Comparison of ENCODE assay signal across 1 cellular context in the genomic region with DNA sequence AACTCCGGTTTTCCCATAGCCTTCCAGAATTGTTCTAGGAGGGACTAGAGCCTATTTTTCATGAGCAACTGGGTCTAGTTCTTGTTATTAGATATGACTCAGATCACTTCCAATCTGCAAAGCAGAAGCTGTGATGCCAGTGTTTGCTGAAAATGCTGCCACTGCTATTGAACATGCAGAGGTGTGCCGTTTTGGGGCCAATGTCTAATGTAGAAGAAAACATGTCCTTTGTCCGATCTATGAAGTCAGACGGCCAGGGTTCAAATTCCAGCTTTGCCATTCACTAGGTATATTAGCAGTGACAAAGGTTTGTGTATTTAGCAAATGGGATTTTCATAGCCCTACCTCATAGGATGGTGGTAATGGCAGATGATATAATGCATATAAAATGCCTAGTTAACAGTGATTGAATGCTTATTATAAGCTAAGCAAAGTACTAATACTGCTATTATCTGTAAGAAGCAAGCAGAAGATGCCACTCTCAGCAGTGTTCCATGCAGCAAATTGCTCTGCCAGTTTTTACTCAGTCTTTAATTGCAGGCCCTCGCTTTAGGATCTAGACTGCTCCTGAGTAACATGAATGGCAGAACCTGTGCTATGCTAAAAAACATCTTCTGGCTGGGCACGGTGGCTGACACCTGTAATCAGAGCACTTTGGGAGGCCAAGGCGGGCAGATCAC.
TF ChIP-seq lines count a peak whose summit lies in the region.

No MANE protein-coding gene starts in this region.

TF ChIP-seq in HepG2, 621 proteins besides CTCF, POLR2A, EP300 and RAD21 (continued from another document and continues in another):
- TF ChIP-seq ZNF556 (CRISPR knock-in tag; IDR thresholded peaks at IDR 0.05; ENCODE audit: borderline replicate concordance) (no peak), TOPORS (CRISPR knock-in tag; IDR thresholded peaks at IDR 0.05) (no peak), HOXA5 (CRISPR knock-in tag; IDR thresholded peaks at IDR 0.05) (no peak), ZBTB21 (CRISPR knock-in tag; IDR thresholded peaks at IDR 0.05) (peak; percentile 79), ZSCAN30 (CRISPR knock-in tag; IDR thresholded peaks at IDR 0.05) (no peak), CREB1 (IDR thresholded peaks at IDR 0.05) (no peak), CREB1 (CRISPR knock-in tag; IDR thresholded peaks at IDR 0.05) (0 out of 2 replicates have a peak, but pooled peaks have one; percentile 33), RBM22 (optimal IDR thresholded peaks at IDR 0.05; ENCODE audit: low read length) (no peak), ZNF12 (CRISPR knock-in tag; IDR thresholded peaks at IDR 0.05) (0 out of 2 replicates have a peak, but pooled peaks have one; percentile 56), MATR3 (CRISPR knock-in tag; IDR thresholded peaks at IDR 0.05) (no peak), THAP11 (CRISPR knock-in tag; IDR thresholded peaks at IDR 0.05) (peak; percentile 45; the same call in 1 of the 2 replicates), THAP7 (CRISPR knock-in tag; IDR thresholded peaks at IDR 0.05) (no peak), ZNF574 (CRISPR knock-in tag; IDR thresholded peaks at IDR 0.05) (peak; percentile 75), HOXA9 (CRISPR knock-in tag; IDR thresholded peaks at IDR 0.05; ENCODE audit: borderline replicate concordance) (no peak), KAT8 (CRISPR knock-in tag; IDR thresholded peaks at IDR 0.05) (peak; percentile 38; the same call in 1 of the 2 replicates), ZC3H13 (CRISPR knock-in tag; IDR thresholded peaks at IDR 0.05) (no peak), REPIN1 (CRISPR knock-in tag; IDR thresholded peaks at IDR 0.05; ENCODE audit: borderline replicate concordance, low read depth) (peak; percentile 80), TRIM22 (IDR thresholded peaks at IDR 0.05) (no peak), CBX5 (CRISPR knock-in tag; IDR thresholded peaks at IDR 0.05; ENCODE audit: borderline replicate concordance) (no peak; the same call in 1 of the 2 replicates), ATF7 (IDR thresholded peaks at IDR 0.05) (peak; percentile 75), ATF7 (CRISPR knock-in tag; IDR thresholded peaks at IDR 0.05) (peak; percentile 84; the same call in 1 of the 2 replicates), FOXO4 (CRISPR knock-in tag; conservative IDR thresholded peaks at IDR 0.05) (no peak), THYN1 (CRISPR knock-in tag; IDR thresholded peaks at IDR 0.05; ENCODE audit: borderline replicate concordance, low read depth) (no peak), HNRNPH1 (optimal IDR thresholded peaks at IDR 0.05; ENCODE audit: low read depth, low read length) (no peak), ATF7-NPFF (CRISPR knock-in tag; IDR thresholded peaks at IDR 0.05; ENCODE audit: low read depth) (no peak), ZNF121 (CRISPR knock-in tag; IDR thresholded peaks at IDR 0.05) (no peak), ZNF761 (CRISPR knock-in tag; conservative IDR thresholded peaks at IDR 0.05) (no peak), ZSCAN21 (CRISPR knock-in tag; IDR thresholded peaks at IDR 0.05; ENCODE audit: borderline replicate concordance) (0 out of 2 replicates have a peak, but pooled peaks have one; percentile 55), ZBTB10 (CRISPR knock-in tag; IDR thresholded peaks at IDR 0.05; ENCODE audit: borderline replicate concordance) (no peak), ATRX (CRISPR knock-in tag; IDR thresholded peaks at IDR 0.05; ENCODE audit: borderline replicate concordance) (no peak), CREBL2 (CRISPR knock-in tag; IDR thresholded peaks at IDR 0.05; ENCODE audit: borderline replicate concordance) (no peak), ARHGAP35 (CRISPR knock-in tag; IDR thresholded peaks at IDR 0.05; ENCODE audit: borderline replicate concordance) (no peak)
- TF ChIP-seq, protein P1, sequence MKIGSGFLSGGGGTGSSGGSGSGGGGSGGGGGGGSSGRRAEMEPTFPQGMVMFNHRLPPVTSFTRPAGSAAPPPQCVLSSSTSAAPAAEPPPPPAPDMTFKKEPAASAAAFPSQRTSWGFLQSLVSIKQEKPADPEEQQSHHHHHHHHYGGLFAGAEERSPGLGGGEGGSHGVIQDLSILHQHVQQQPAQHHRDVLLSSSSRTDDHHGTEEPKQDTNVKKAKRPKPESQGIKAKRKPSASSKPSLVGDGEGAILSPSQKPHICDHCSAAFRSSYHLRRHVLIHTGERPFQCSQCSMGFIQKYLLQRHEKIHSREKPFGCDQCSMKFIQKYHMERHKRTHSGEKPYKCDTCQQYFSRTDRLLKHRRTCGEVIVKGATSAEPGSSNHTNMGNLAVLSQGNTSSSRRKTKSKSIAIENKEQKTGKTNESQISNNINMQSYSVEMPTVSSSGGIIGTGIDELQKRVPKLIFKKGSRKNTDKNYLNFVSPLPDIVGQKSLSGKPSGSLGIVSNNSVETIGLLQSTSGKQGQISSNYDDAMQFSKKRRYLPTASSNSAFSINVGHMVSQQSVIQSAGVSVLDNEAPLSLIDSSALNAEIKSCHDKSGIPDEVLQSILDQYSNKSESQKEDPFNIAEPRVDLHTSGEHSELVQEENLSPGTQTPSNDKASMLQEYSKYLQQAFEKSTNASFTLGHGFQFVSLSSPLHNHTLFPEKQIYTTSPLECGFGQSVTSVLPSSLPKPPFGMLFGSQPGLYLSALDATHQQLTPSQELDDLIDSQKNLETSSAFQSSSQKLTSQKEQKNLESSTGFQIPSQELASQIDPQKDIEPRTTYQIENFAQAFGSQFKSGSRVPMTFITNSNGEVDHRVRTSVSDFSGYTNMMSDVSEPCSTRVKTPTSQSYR (CRISPR knock-in tag; IDR thresholded peaks at IDR 0.05; ENCODE audit: borderline replicate concordance): no peak; the same call in 1 of the 2 replicates
- TF ChIP-seq, protein P2, sequence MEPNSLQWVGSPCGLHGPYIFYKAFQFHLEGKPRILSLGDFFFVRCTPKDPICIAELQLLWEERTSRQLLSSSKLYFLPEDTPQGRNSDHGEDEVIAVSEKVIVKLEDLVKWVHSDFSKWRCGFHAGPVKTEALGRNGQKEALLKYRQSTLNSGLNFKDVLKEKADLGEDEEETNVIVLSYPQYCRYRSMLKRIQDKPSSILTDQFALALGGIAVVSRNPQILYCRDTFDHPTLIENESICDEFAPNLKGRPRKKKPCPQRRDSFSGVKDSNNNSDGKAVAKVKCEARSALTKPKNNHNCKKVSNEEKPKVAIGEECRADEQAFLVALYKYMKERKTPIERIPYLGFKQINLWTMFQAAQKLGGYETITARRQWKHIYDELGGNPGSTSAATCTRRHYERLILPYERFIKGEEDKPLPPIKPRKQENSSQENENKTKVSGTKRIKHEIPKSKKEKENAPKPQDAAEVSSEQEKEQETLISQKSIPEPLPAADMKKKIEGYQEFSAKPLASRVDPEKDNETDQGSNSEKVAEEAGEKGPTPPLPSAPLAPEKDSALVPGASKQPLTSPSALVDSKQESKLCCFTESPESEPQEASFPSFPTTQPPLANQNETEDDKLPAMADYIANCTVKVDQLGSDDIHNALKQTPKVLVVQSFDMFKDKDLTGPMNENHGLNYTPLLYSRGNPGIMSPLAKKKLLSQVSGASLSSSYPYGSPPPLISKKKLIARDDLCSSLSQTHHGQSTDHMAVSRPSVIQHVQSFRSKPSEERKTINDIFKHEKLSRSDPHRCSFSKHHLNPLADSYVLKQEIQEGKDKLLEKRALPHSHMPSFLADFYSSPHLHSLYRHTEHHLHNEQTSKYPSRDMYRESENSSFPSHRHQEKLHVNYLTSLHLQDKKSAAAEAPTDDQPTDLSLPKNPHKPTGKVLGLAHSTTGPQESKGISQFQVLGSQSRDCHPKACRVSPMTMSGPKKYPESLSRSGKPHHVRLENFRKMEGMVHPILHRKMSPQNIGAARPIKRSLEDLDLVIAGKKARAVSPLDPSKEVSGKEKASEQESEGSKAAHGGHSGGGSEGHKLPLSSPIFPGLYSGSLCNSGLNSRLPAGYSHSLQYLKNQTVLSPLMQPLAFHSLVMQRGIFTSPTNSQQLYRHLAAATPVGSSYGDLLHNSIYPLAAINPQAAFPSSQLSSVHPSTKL (CRISPR knock-in tag; IDR thresholded peaks at IDR 0.05): peak; percentile 97
- TF ChIP-seq, protein P3, sequence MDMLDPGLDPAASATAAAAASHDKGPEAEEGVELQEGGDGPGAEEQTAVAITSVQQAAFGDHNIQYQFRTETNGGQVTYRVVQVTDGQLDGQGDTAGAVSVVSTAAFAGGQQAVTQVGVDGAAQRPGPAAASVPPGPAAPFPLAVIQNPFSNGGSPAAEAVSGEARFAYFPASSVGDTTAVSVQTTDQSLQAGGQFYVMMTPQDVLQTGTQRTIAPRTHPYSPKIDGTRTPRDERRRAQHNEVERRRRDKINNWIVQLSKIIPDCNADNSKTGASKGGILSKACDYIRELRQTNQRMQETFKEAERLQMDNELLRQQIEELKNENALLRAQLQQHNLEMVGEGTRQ (IDR thresholded peaks at IDR 0.05; ENCODE audit: low read depth, low read length): no peak
- TF ChIP-seq, protein P3 (CRISPR knock-in tag; IDR thresholded peaks at IDR 0.05; ENCODE audit: borderline replicate concordance): no peak
- TF ChIP-seq, protein P4, sequence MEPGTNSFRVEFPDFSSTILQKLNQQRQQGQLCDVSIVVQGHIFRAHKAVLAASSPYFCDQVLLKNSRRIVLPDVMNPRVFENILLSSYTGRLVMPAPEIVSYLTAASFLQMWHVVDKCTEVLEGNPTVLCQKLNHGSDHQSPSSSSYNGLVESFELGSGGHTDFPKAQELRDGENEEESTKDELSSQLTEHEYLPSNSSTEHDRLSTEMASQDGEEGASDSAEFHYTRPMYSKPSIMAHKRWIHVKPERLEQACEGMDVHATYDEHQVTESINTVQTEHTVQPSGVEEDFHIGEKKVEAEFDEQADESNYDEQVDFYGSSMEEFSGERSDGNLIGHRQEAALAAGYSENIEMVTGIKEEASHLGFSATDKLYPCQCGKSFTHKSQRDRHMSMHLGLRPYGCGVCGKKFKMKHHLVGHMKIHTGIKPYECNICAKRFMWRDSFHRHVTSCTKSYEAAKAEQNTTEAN (CRISPR knock-in tag; conservative IDR thresholded peaks at IDR 0.05): peak; percentile 82
